In genomic region chr4:73923631-73923937, GRCh38 we compare ENCODE assay signal across 29 cellular contexts. TPM values are rescaled to one million over a fixed set of nuclear protein-coding genes. Genes with fewer than 3 reads are reported as not detected.
"Had no signal": no experiment of that assay in that cellular context is flagged by ENCODE, and none has a peak within 500 bp of the region (broad histone marks: within the 10 kb centered on the region; RNA-seq: fewer than 3 reads in every experiment).

No MANE protein-coding gene starts in this region.

- H3K36me3 ChIP-seq: ascending aorta, cardiac muscle cell, MG63, SJCRH30 had no signal

- H3K9me3 ChIP-seq: ascending aorta, SJCRH30 had no signal

- H3K4me3 ChIP-seq: ascending aorta, cardiac muscle cell, MG63, SJCRH30, SK-N-MC had no signal

- H3K27ac ChIP-seq: ascending aorta, cardiac muscle cell, SJCRH30, SK-N-MC had no signal

- H3K27me3 Mint-ChIP-seq: activated CD4-positive, alpha-beta T cell treated with anti-CD3 and anti-CD28 coated beads, Interleukin-2, amount 10 ng/mL, durations not matched to agents 24 days and 14 days; activated CD8-positive, alpha-beta T cell treated with anti-CD3 and anti-CD28 coated beads for 36 hours; activated naive CD4-positive, alpha-beta T cell treated with anti-CD3 and anti-CD28 coated beads, Interleukin-2, amount 50 U/mL, for 24 hours; activated T-helper 17 cell treated with anti-CD3 and anti-CD28 coated beads, Interleukin-2, amount 50 U/mL, for 72 hours; central memory CD8-positive, alpha-beta T cell had no signal

- H3K36me3 Mint-ChIP-seq: activated naive CD4-positive, alpha-beta T cell treated with anti-CD3 and anti-CD28 coated beads, Interleukin-2, amount 50 U/mL, for 24 hours; activated naive CD8-positive, alpha-beta T cell treated with anti-CD3 and anti-CD28 coated beads, Interleukin-2, amount 10 ng/mL, durations not matched to agents 7 days and 5 days had no signal

- DNase-seq: activated CD4-positive, alpha-beta T cell treated with anti-CD3 and anti-CD28 coated beads, Interleukin-2, amount 10 ng/mL, durations not matched to agents 24 days and 14 days; activated CD4-positive, alpha-beta T cell treated with anti-CD3 and anti-CD28 coated beads, Interleukin-2, amount 50 U/mL, for 4 hours; activated effector memory CD4-positive, alpha-beta T cell treated with anti-CD3 and anti-CD28 coated beads, Interleukin-2, amount 50 U/mL, for 16 hours; activated naive CD4-positive, alpha-beta T cell; activated naive CD8-positive, alpha-beta T cell treated with anti-CD3 and anti-CD28 coated beads, Interleukin-2, amount 10 ng/mL, durations not matched to agents 7 days and 5 days; activated T-cell treated with anti-CD3 and anti-CD28 coated beads, Interleukin-2, amount 50 U/mL, for 1 hour; activated T-cell treated with anti-CD3 and anti-CD28 coated beads, Interleukin-2, amount 50 U/mL, for 72 hours; amygdala; MG63; NCI-H1048; NCI-H1436; NCI-H1694; NCI-H1930; NCI-H2081 treated with DMSO at 0.1 percent for 48 hours; NCI-H226; NCI-H446 treated with DMSO at 0.1 percent for 48 hours; SHP77; T1000 had no signal

- H3K9me3 Mint-ChIP-seq: activated CD4-positive, alpha-beta T cell treated with anti-CD3 and anti-CD28 coated beads, Interleukin-2, amount 10 ng/mL, durations not matched to agents 24 days and 14 days; activated CD8-positive, alpha-beta T cell treated with anti-CD3 and anti-CD28 coated beads for 36 hours; activated naive CD8-positive, alpha-beta T cell treated with anti-CD3 and anti-CD28 coated beads, Interleukin-2, amount 10 ng/mL, durations not matched to agents 7 days and 5 days; activated T-cell treated with anti-CD3 and anti-CD28 coated beads, Interleukin-2, amount 50 U/mL, for 72 hours had no signal

- H3K4me1 ChIP-seq: ascending aorta, SJCRH30 had no signal

- H3K4me3 Mint-ChIP-seq: activated CD4-positive, alpha-beta T cell treated with anti-CD3 and anti-CD28 coated beads, Interleukin-2, amount 10 ng/mL, durations not matched to agents 24 days and 14 days; activated CD8-positive, alpha-beta T cell treated with anti-CD3 and anti-CD28 coated beads for 36 hours; activated naive CD4-positive, alpha-beta T cell treated with anti-CD3 and anti-CD28 coated beads, Interleukin-2, amount 50 U/mL, for 24 hours; activated naive CD8-positive, alpha-beta T cell treated with anti-CD3 and anti-CD28 coated beads, Interleukin-2, amount 10 ng/mL, durations not matched to agents 7 days and 5 days; activated T-cell treated with anti-CD3 and anti-CD28 coated beads, Interleukin-2, amount 50 U/mL, for 72 hours; activated T-helper 17 cell treated with anti-CD3 and anti-CD28 coated beads, Interleukin-2, amount 50 U/mL, for 72 hours; central memory CD8-positive, alpha-beta T cell had no signal

- H3K27ac Mint-ChIP-seq: activated CD4-positive, alpha-beta T cell treated with anti-CD3 and anti-CD28 coated beads, Interleukin-2, amount 10 ng/mL, durations not matched to agents 24 days and 14 days; activated CD8-positive, alpha-beta T cell treated with anti-CD3 and anti-CD28 coated beads for 36 hours; activated naive CD4-positive, alpha-beta T cell treated with anti-CD3 and anti-CD28 coated beads, Interleukin-2, amount 50 U/mL, for 24 hours; activated naive CD8-positive, alpha-beta T cell treated with anti-CD3 and anti-CD28 coated beads, Interleukin-2, amount 10 ng/mL, durations not matched to agents 7 days and 5 days; activated T-cell treated with anti-CD3 and anti-CD28 coated beads, Interleukin-2, amount 50 U/mL, for 72 hours; activated T-helper 17 cell treated with anti-CD3 and anti-CD28 coated beads, Interleukin-2, amount 50 U/mL, for 72 hours had no signal

- H3K4me1 Mint-ChIP-seq: activated CD4-positive, alpha-beta T cell treated with anti-CD3 and anti-CD28 coated beads, Interleukin-2, amount 10 ng/mL, durations not matched to agents 24 days and 14 days; activated naive CD4-positive, alpha-beta T cell treated with anti-CD3 and anti-CD28 coated beads, Interleukin-2, amount 50 U/mL, for 24 hours; activated naive CD8-positive, alpha-beta T cell treated with anti-CD3 and anti-CD28 coated beads, Interleukin-2, amount 10 ng/mL, durations not matched to agents 7 days and 5 days; activated T-helper 17 cell treated with anti-CD3 and anti-CD28 coated beads, Interleukin-2, amount 50 U/mL, for 72 hours; central memory CD8-positive, alpha-beta T cell had no signal

- H3K27me3 ChIP-seq: ascending aorta, cardiac muscle cell, MG63, SJCRH30 had no signal

- ATAC-seq: activated CD8-positive, alpha-beta T cell treated with anti-CD3 and anti-CD28 coated beads for 36 hours; activated T-cell treated with anti-CD3 and anti-CD28 coated beads, Interleukin-2, amount 50 U/mL, for 72 hours; activated T-helper 17 cell treated with anti-CD3 and anti-CD28 coated beads, Interleukin-2, amount 50 U/mL, for 72 hours had no signal

RNA-seq across cellular contexts. Expression of gene CXCL1, which starts 54.4 kb away (rescaled TPM):
- total RNA-seq: activated CD4-positive, alpha-beta T cell treated with anti-CD3 and anti-CD28 coated beads, Interleukin-2, amount 10 ng/mL, durations not matched to agents 24 days and 14 days; activated CD8-positive, alpha-beta memory T cell treated with anti-CD3 and anti-CD28 coated beads for 36 hours; activated CD8-positive, alpha-beta T cell treated with anti-CD3 and anti-CD28 coated beads for 36 hours; activated naive CD8-positive, alpha-beta T cell treated with anti-CD3 and anti-CD28 coated beads, Interleukin-2, amount 10 ng/mL, durations not matched to agents 7 days and 5 days; activated T-cell treated with anti-CD3 and anti-CD28 coated beads, Interleukin-2, amount 50 U/mL, for 72 hours; activated T-helper 17 cell treated with anti-CD3 and anti-CD28 coated beads, Interleukin-2, amount 50 U/mL, for 72 hours; cardiac muscle cell; SJCRH30; T-helper 1 cell treated with Interleukin-12 subunit alpha and Interleukin-12 subunit beta and Interleukin-4 antibody, amounts not matched to agents 30 ng/mL and 1 ng/mL, for 36 hours; T-helper 2 cell treated with Interferon-gamma antibody and Interleukin-4, amounts not matched to agents 100 ng/mL and 5 ng/mL, for 36 hours had no signal
- polyA plus RNA-seq: cardiac muscle cell had no signal

RNA-seq across cellular contexts. Expression of gene PF4, which starts 58.2 kb away (rescaled TPM):
- total RNA-seq: activated CD4-positive, alpha-beta T cell treated with anti-CD3 and anti-CD28 coated beads, Interleukin-2, amount 10 ng/mL, durations not matched to agents 24 days and 14 days; activated CD8-positive, alpha-beta memory T cell treated with anti-CD3 and anti-CD28 coated beads for 36 hours; activated CD8-positive, alpha-beta T cell treated with anti-CD3 and anti-CD28 coated beads for 36 hours; activated naive CD8-positive, alpha-beta T cell treated with anti-CD3 and anti-CD28 coated beads, Interleukin-2, amount 10 ng/mL, durations not matched to agents 7 days and 5 days; activated T-cell treated with anti-CD3 and anti-CD28 coated beads, Interleukin-2, amount 50 U/mL, for 72 hours; activated T-helper 17 cell treated with anti-CD3 and anti-CD28 coated beads, Interleukin-2, amount 50 U/mL, for 72 hours; cardiac muscle cell; SJCRH30; T-helper 1 cell treated with Interleukin-12 subunit alpha and Interleukin-12 subunit beta and Interleukin-4 antibody, amounts not matched to agents 30 ng/mL and 1 ng/mL, for 36 hours; T-helper 2 cell treated with Interferon-gamma antibody and Interleukin-4, amounts not matched to agents 100 ng/mL and 5 ng/mL, for 36 hours had no signal
- polyA plus RNA-seq: cardiac muscle cell had no signal
